Comparison of ENCODE assay signal across 2 cellular contexts in genomic region chr1:205981257-205981656, GRCh38.
A peak's percentile ranks its signal among the peaks of the same experiment; 100 is the strongest.
TF ChIP-seq lines count a peak whose summit lies in the region.

No MANE protein-coding gene starts in this region.

TF ChIP-seq in HEK293, 187 proteins besides CTCF, POLR2A, EP300 and RAD21:
- TF ChIP-seq ZSCAN16 (tag by site-specific recombination; IDR thresholded peaks at IDR 0.05) (peak; percentile 100), ZNF664 (tag by site-specific recombination; IDR thresholded peaks at IDR 0.05) (peak; percentile 90), ZNF768 (tag by site-specific recombination; IDR thresholded peaks at IDR 0.05) (no peak)

TF ChIP-seq in K562, 482 proteins besides CTCF, POLR2A, EP300 and RAD21:
- 0 out of 2 replicates have a peak, but pooled peaks have one; percentile 45 for TF ChIP-seq ZKSCAN1 (IDR thresholded peaks at IDR 0.05; ENCODE audit: low read depth, low read length)
- no peak for TF ChIP-seq ATF1 (CRISPR knock-in tag; IDR thresholded peaks at IDR 0.05)
- no peak for TF ChIP-seq ATF1 (tag; IDR thresholded peaks at IDR 0.05)
